ENCODE assay signal across 10 cellular contexts in the genomic region with DNA sequence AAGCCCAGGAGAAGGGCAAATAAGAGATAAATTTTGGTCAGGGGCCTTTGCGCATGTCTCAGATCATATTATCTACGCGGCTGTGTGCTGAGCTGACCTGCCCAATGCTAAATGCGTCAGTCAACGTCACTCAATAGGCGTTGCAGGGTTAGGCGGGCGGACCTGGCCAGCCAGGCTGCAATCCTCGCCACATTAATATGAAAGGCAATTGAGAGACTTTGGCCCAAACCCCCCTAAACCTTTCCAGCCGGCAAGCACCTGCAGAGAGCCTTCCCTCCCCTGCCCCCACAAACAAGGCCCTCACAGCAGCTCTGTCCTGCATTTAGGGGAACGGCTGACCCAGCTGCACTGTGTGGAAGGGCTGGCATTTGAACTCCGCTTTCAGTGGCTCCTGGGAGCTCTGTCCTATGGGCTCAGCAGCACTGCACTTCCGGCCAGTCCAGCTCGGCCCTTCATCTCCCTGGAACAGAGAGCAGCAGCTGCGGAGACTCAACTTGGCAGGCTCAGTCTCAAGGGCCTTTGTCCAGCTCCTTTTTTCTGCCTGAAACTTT.
A peak's percentile ranks its signal among the peaks of the same experiment; 100 is the strongest.
DNase-seq lines count a peak whose midpoint lies in the region; ATAC-seq and TF ChIP-seq lines count a peak whose summit lies in the region.
"Had no signal": no experiment of that assay in that cellular context is flagged by ENCODE, and none has a peak within 500 bp of the region (broad histone marks: within the 10 kb centered on the region; RNA-seq: fewer than 3 reads in every experiment).

No MANE protein-coding gene starts in this region.

- H3K4me1 Mint-ChIP-seq in HFFc6 (ENCODE audit: low read depth) (peaks cover 89% of the 10 kb centered on the region), natural killer cell (peaks cover 6% of the 10 kb centered on the region in 2 donors)
- peaks cover 17% of the 10 kb centered on the region for H3K4me1 Mint-ChIP-seq in activated CD4-positive, alpha-beta memory T cell treated with anti-CD3 and anti-CD28 coated beads for 36 hours (ENCODE audit: low read depth)

- peak overlapping the region; percentile 73 for H3K4me3 Mint-ChIP-seq in HFFc6
- no peak overlapping the region for H3K4me3 Mint-ChIP-seq in natural killer cell
- H3K4me3 Mint-ChIP-seq in activated CD4-positive, alpha-beta memory T cell treated with anti-CD3 and anti-CD28 coated beads for 36 hours: no peak overlapping the region

- no peak for ATAC-seq in natural killer cell
- ATAC-seq in HG03135 (IDR thresholded peaks at IDR 0.05; ENCODE audit: unreplicated experiment): no peak

- H3K27me3 Mint-ChIP-seq in HFFc6 (ENCODE audit: insufficient read depth): peaks cover 42% of the 10 kb centered on the region
- H3K27me3 Mint-ChIP-seq in natural killer cell (ENCODE audit: low read depth in 2 of 2): peaks cover 0 to 6% of the 10 kb centered on the region in 2 donors
- no peaks in the 10 kb centered on the region for H3K27me3 Mint-ChIP-seq in activated CD4-positive, alpha-beta memory T cell treated with anti-CD3 and anti-CD28 coated beads for 36 hours

- H3K27ac ChIP-seq in cingulate gyrus (ENCODE audit: low read depth, low read length) (peak overlapping the region; percentile 73), layer of hippocampus (ENCODE audit: low read depth, low read length) (peak overlapping the region; percentile 81)

- H3K36me3 Mint-ChIP-seq in HFFc6 (ENCODE audit: low read depth) (peaks cover 74% of the 10 kb centered on the region), natural killer cell (no peaks in the 10 kb centered on the region)
- H3K36me3 Mint-ChIP-seq in activated CD4-positive, alpha-beta memory T cell treated with anti-CD3 and anti-CD28 coated beads for 36 hours: peaks cover 19% of the 10 kb centered on the region

- no peak for TF ChIP-seq CTCF in HFFc6 (IDR thresholded peaks at IDR 0.05)
- no peak for TF ChIP-seq CTCF in natural killer cell (IDR thresholded peaks at IDR 0.05)

- DNase-seq in HFFc6 (no peak), putamen (ENCODE audit: low spot score) (peak; percentile 67), natural killer cell (no peak), UCSD-AML1 (lab: John Stamatoyannopoulos, UW; ENCODE audit: unreplicated experiment) (no peak)
- no peak for DNase-seq in activated CD4-positive, alpha-beta memory T cell treated with anti-CD3 and anti-CD28 coated beads for 36 hours
- DNase-seq: activated CD4-positive, alpha-beta T cell treated with anti-CD3 and anti-CD28 coated beads for 48 hours; NCI-H524 had no signal

- CTCF ChIA-PET in activated CD4-positive, alpha-beta memory T cell treated with anti-CD3 and anti-CD28 coated beads for 36 hours (lab: Charles Lee): interaction anchor here (0.8 to 9.7 kb wide), 10 partner anchors 9 to 180 kb away, joined by 3 to 212 read pairs (median 5); no protein-coding TSS in a partner anchor

- intact Hi-C loops in natural killer cell (cut with micrococcal nuclease): no loop called here
- intact Hi-C loops in activated CD4-positive, alpha-beta memory T cell treated with anti-CD3 and anti-CD28 coated beads for 36 hours (cut with micrococcal nuclease): no loop called here

- peaks cover 33% of the 10 kb centered on the region for H3K9me3 Mint-ChIP-seq in HFFc6
- no peaks in the 10 kb centered on the region for H3K9me3 Mint-ChIP-seq in natural killer cell
- H3K9me3 Mint-ChIP-seq in activated CD4-positive, alpha-beta memory T cell treated with anti-CD3 and anti-CD28 coated beads for 36 hours: peaks cover 3% of the 10 kb centered on the region

- H3K27ac Mint-ChIP-seq in HFFc6: peak overlapping the region; percentile 81; the same call in 1 of the 2 replicates
- no peak overlapping the region for H3K27ac Mint-ChIP-seq in natural killer cell
- H3K27ac Mint-ChIP-seq in activated CD4-positive, alpha-beta memory T cell treated with anti-CD3 and anti-CD28 coated beads for 36 hours: no peak overlapping the region

- POLR2A ChIA-PET in activated CD4-positive, alpha-beta memory T cell treated with anti-CD3 and anti-CD28 coated beads for 36 hours (lab: Charles Lee): interaction anchor here (1.1 kb wide), 1 partner anchor 49 kb away, joined by 3 read pairs; no protein-coding TSS in a partner anchor

- H3K27me3 ChIP-seq in layer of hippocampus (ENCODE audit: control insufficient read depth, insufficient read depth, low read length): no peaks in the 10 kb centered on the region
